13 cellular contexts compared by ENCODE assay signal in genomic region chrX:51902651-51903050, GRCh38.
"Had no signal": no experiment of that assay in that cellular context is flagged by ENCODE, and none has a peak within 500 bp of the region (broad histone marks: within the 10 kb centered on the region; RNA-seq: fewer than 3 reads in every experiment).

No MANE protein-coding gene starts in this region.

- H3K27me3 Mint-ChIP-seq: activated naive CD4-positive, alpha-beta T cell treated with anti-CD3 and anti-CD28 coated beads, Interleukin-2, amount 10 ng/mL, durations not matched to agents 7 days and 5 days; memory B cell; progenitor cell of endocrine pancreas; stimulated activated naive B cell treated with anti-CD40 and anti-IgM and Interleukin-4, amounts not matched to agents 10 μg/mL and 1 μg/mL and 100 μg/mL, for 72 hours had no signal

- H3K36me3 ChIP-seq: colonic mucosa had no signal

- H3K4me3 ChIP-seq: colonic mucosa, esophagus muscularis mucosa, left ventricle myocardium inferior, right atrium auricular region, tibial artery had no signal

- H3K27ac ChIP-seq: colonic mucosa, esophagus muscularis mucosa, left ventricle myocardium inferior, right atrium auricular region, tibial artery had no signal

- H3K9me3 ChIP-seq: colonic mucosa, esophagus muscularis mucosa, left ventricle myocardium inferior, right atrium auricular region, tibial artery had no signal

- H3K27me3 ChIP-seq: colonic mucosa, esophagus muscularis mucosa, right atrium auricular region, tibial artery had no signal

- H3K4me3 Mint-ChIP-seq: activated naive CD4-positive, alpha-beta T cell treated with anti-CD3 and anti-CD28 coated beads, Interleukin-2, amount 10 ng/mL, durations not matched to agents 7 days and 5 days; memory B cell; nephron; stimulated activated naive B cell treated with anti-CD40 and anti-IgM and Interleukin-4, amounts not matched to agents 10 μg/mL and 1 μg/mL and 100 μg/mL, for 72 hours had no signal

- DNase-seq: activated CD4-positive, alpha-beta T cell treated with anti-CD3 and anti-CD28 coated beads for 4 hours; activated naive CD4-positive, alpha-beta T cell treated with anti-CD3 and anti-CD28 coated beads, Interleukin-2, amount 10 ng/mL, durations not matched to agents 7 days and 5 days; caudate nucleus; colonic mucosa; left ventricle myocardium inferior; stimulated activated CD4-positive, alpha-beta T cell treated with anti-CD3 and anti-CD28 coated beads, Interleukin-4, amount 100 ng/mL, for 1 hour; stimulated activated naive B cell treated with anti-CD40 and anti-IgM and Interleukin-4, amounts not matched to agents 10 μg/mL and 1 μg/mL and 100 μg/mL, for 72 hours; tibial artery had no signal

- H3K4me1 Mint-ChIP-seq: memory B cell had no signal

- ATAC-seq: stimulated activated naive B cell treated with anti-CD40 and anti-IgM and Interleukin-4, amounts not matched to agents 10 μg/mL and 1 μg/mL and 100 μg/mL, for 72 hours had no signal

- H3K9me3 Mint-ChIP-seq: activated naive CD4-positive, alpha-beta T cell treated with anti-CD3 and anti-CD28 coated beads, Interleukin-2, amount 10 ng/mL, durations not matched to agents 7 days and 5 days; memory B cell had no signal

- H3K27ac Mint-ChIP-seq: memory B cell; nephron; progenitor cell of endocrine pancreas; stimulated activated naive B cell treated with anti-CD40 and anti-IgM and Interleukin-4, amounts not matched to agents 10 μg/mL and 1 μg/mL and 100 μg/mL, for 72 hours had no signal
